ENCODE assay signal across 27 cellular contexts in genomic region chr10:20922033-20922432, GRCh38.
"Had no signal": no experiment of that assay in that cellular context is flagged by ENCODE, and none has a peak within 500 bp of the region (broad histone marks: within the 10 kb centered on the region; RNA-seq: fewer than 3 reads in every experiment).

No MANE protein-coding gene starts in this region.

- H3K27me3 ChIP-seq: esophagus squamous epithelium, ovary, sigmoid colon, stomach, thyroid gland, vagina had no signal

- H3K36me3 ChIP-seq: esophagus squamous epithelium, left ventricle myocardium inferior, lower lobe of right lung, ovary, sigmoid colon, stomach, thyroid gland, vagina had no signal

- H3K4me3 ChIP-seq: esophagus squamous epithelium, left ventricle myocardium inferior, lower lobe of right lung, ovary, psoas muscle, sigmoid colon, stomach, thyroid gland, vagina had no signal

- ATAC-seq: left colon; lower lobe of right lung; naive thymus-derived CD8-positive, alpha-beta T cell; psoas muscle; right cardiac atrium; stimulated activated effector memory CD8-positive, alpha-beta T cell treated with anti-CD3 and anti-CD28 coated beads, Interleukin-12 subunit alpha, Interleukin-12 subunit beta, amount 100 ng/mL, for 72 hours had no signal

- DNase-seq: dermis blood vessel endothelial cell; effector memory CD4-positive, alpha-beta T cell; esophagus squamous epithelium; foreskin melanocyte; hypothalamus; immature natural killer cell; islet precursor cell; kidney glomerular epithelial cell; left colon; left ventricle myocardium inferior; lower lobe of right lung; naive thymus-derived CD8-positive, alpha-beta T cell; nephron progenitor cell; occipital lobe; ovary; posterior cingulate gyrus; psoas muscle; right cardiac atrium; sigmoid colon; stimulated activated CD4-positive, alpha-beta T cell treated with anti-CD3 and anti-CD28 coated beads, Interleukin-2, amount 100 ng/mL, for 24 hours; stimulated activated CD4-positive, alpha-beta T cell treated with anti-CD3 and anti-CD28 coated beads, Interleukin-4, amount 100 ng/mL, for 24 hours; stimulated activated naive CD4-positive, alpha-beta T cell treated with Interleukin-2 at 50 U/mL for 16 hours; stomach; thyroid gland; trophoblast cell had no signal

- H3K9me3 ChIP-seq: esophagus squamous epithelium, left ventricle myocardium inferior, lower lobe of right lung, ovary, psoas muscle, sigmoid colon, stomach, thyroid gland, vagina had no signal

- H3K27ac ChIP-seq: esophagus squamous epithelium, left ventricle myocardium inferior, lower lobe of right lung, ovary, psoas muscle, sigmoid colon, stomach, thyroid gland, vagina had no signal
